Comparison of ENCODE assay signal across 20 cellular contexts in genomic region chrX:35842657-35843056, GRCh38. TPM values are rescaled to one million over a fixed set of nuclear protein-coding genes. Genes with fewer than 3 reads are reported as not detected.
DNase-seq lines count a peak whose midpoint lies in the region; ATAC-seq and TF ChIP-seq lines count a peak whose summit lies in the region.
"Had no signal": no experiment of that assay in that cellular context is flagged by ENCODE, and none has a peak within 500 bp of the region (broad histone marks: within the 10 kb centered on the region; RNA-seq: fewer than 3 reads in every experiment).

No MANE protein-coding gene starts in this region.

- no peak for TF ChIP-seq CTCF in CD14-positive monocyte (IDR thresholded peaks at IDR 0.05)
- no peak for TF ChIP-seq CTCF in GM13976 (IDR thresholded peaks at IDR 0.05; ENCODE audit: borderline replicate concordance, control extremely low read depth, extremely low read depth, insufficient read depth, missing control alignments)

- no peak overlapping the region for H3K4ac ChIP-seq in mesenchymal stem cell (ENCODE audit: low read depth in 1 of 2, low read length in 2 of 2)

- H3K36me3 Mint-ChIP-seq in CD14-positive monocyte, result peaks cover 0 to 2% of the 10 kb centered on the region in 2 donors
- H3K36me3 Mint-ChIP-seq in activated T-cell treated with anti-CD3 and anti-CD28 coated beads, Interleukin-2, amount 50 U/mL, for 72 hours (ENCODE audit: insufficient read depth in 2 of 2), result no peaks in the 10 kb centered on the region

- intact Hi-C loops in CD14-positive monocyte (cut with micrococcal nuclease), result no loop called here
- intact Hi-C loops in Right ventricle myocardium superior (cut with DNase I), result no loop called here

- no peak overlapping the region for H2BK15ac ChIP-seq in mesenchymal stem cell (ENCODE audit: low read depth, poor library complexity, severe bottlenecking)

- no peak overlapping the region for H2AFZ ChIP-seq in mesenchymal stem cell (ENCODE audit: low read depth, low read length)

- H2BK120ac ChIP-seq in mesenchymal stem cell (ENCODE audit: low read depth, low read length), result no peak overlapping the region

- H3K18ac ChIP-seq in mesenchymal stem cell (ENCODE audit: low read depth in 1 of 2, low read length in 2 of 2), result no peak overlapping the region

- no peak overlapping the region for H2AK5ac ChIP-seq in mesenchymal stem cell (ENCODE audit: low read length, severe bottlenecking)

- peaks cover 25% of the 10 kb centered on the region for H3K4me1 Mint-ChIP-seq in CD14-positive monocyte
- H3K4me1 Mint-ChIP-seq in activated T-cell treated with anti-CD3 and anti-CD28 coated beads, Interleukin-2, amount 50 U/mL, for 72 hours (ENCODE audit: low read depth), result no peaks in the 10 kb centered on the region

- no peak overlapping the region for H3K9ac ChIP-seq in mesenchymal stem cell (ENCODE audit: low read length)

- H3K9me3 Mint-ChIP-seq in CD14-positive monocyte, result peaks cover 0 to 9% (median 0%) of the 10 kb centered on the region in 7 donors
- peaks cover 0 to 5% of the 10 kb centered on the region in 2 donors for H3K9me3 Mint-ChIP-seq in activated T-cell treated with anti-CD3 and anti-CD28 coated beads, Interleukin-2, amount 50 U/mL, for 72 hours

- H3K36me3 ChIP-seq in mesenchymal stem cell (ENCODE audit: control insufficient read depth in 1 of 2, insufficient read depth in 2 of 2, low read depth in 1 of 2, low read length in 2 of 2), result no peaks in the 10 kb centered on the region
- H3K36me3 ChIP-seq: cardiac muscle cell, ovary, transverse colon had no signal

- WGBS in mesenchymal stem cell, result 3% methylated on average over 1 of the region's 3 CpGs

- no peak overlapping the region for H2BK12ac ChIP-seq in mesenchymal stem cell (ENCODE audit: low read length in 2 of 2)

- no peaks in the 10 kb centered on the region for H3K79me1 ChIP-seq in mesenchymal stem cell (replicated peaks; ENCODE audit: low read length, poor library complexity, severe bottlenecking)

- H4K91ac ChIP-seq in mesenchymal stem cell (ENCODE audit: low read length), result no peak overlapping the region

- no peak overlapping the region for H3K27ac ChIP-seq in mesenchymal stem cell (ENCODE audit: low read length, poor library complexity, severe bottlenecking)
- H3K27ac ChIP-seq: cardiac muscle cell, ovary, transverse colon had no signal

- H3K14ac ChIP-seq in mesenchymal stem cell (ENCODE audit: low read length in 2 of 2), result no peak overlapping the region

- H3K4me3 ChIP-seq in mesenchymal stem cell (ENCODE audit: insufficient read depth in 1 of 2, low read depth in 1 of 2, low read length in 2 of 2), result no peak overlapping the region
- H3K4me3 ChIP-seq: cardiac muscle cell, ovary, transverse colon had no signal

- no peak overlapping the region for H4K8ac ChIP-seq in mesenchymal stem cell (ENCODE audit: low read length)

- DNase-seq in CD14-positive monocyte (ENCODE audit: low spot score) (no peak), Kasumi-1 (lab: John Stamatoyannopoulos, UW) (peak; percentile 81 to 87), SKM-1 (lab: John Stamatoyannopoulos, UW; ENCODE audit: unreplicated experiment) (peak; percentile 20), mesenchymal stem cell (peak; percentile 43), GM13976 (ENCODE audit: low spot score) (no peak), Right ventricle myocardium superior (no peak)
- DNase-seq in activated T-cell treated with anti-CD3 and anti-CD28 coated beads, Interleukin-2, amount 50 U/mL, for 72 hours, result no peak
- DNase-seq: activated effector memory CD4-positive, alpha-beta T cell treated with Interleukin-2 at 50 U/mL for 16 hours; effector memory CD4-positive, alpha-beta T cell; NCI-H1436 treated with DMSO at 0.1 percent for 48 hours; ovary; SHP77; stimulated activated CD4-positive, alpha-beta T cell treated with anti-CD3 and anti-CD28 coated beads, Interleukin-2, amount 100 ng/mL, for 24 hours; transverse colon had no signal

- H3K27ac Mint-ChIP-seq in CD14-positive monocyte, result peak overlapping the region in 6 of 7 donors; percentile 65 to 90 (median 87)
- no peak overlapping the region for H3K27ac Mint-ChIP-seq in activated T-cell treated with anti-CD3 and anti-CD28 coated beads, Interleukin-2, amount 50 U/mL, for 72 hours
- H3K27ac Mint-ChIP-seq: stimulated activated naive CD8-positive, alpha-beta T cell treated with anti-CD3 and anti-CD28 coated beads, Interleukin-15, Interleukin-2, amounts not matched to agents 100 ng/mL and 50 ng/mL, for 24 hours had no signal

- no peak overlapping the region for H2BK5ac ChIP-seq in mesenchymal stem cell (ENCODE audit: low read depth, low read length, poor library complexity, severe bottlenecking)

- H3K4me3 Mint-ChIP-seq in CD14-positive monocyte, result peak overlapping the region in 1 of 2 donors; percentile 78
- no peak overlapping the region for H3K4me3 Mint-ChIP-seq in activated T-cell treated with anti-CD3 and anti-CD28 coated beads, Interleukin-2, amount 50 U/mL, for 72 hours
- H3K4me3 Mint-ChIP-seq: stimulated activated naive CD8-positive, alpha-beta T cell treated with anti-CD3 and anti-CD28 coated beads, Interleukin-15, Interleukin-2, amounts not matched to agents 100 ng/mL and 50 ng/mL, for 24 hours had no signal

- no peaks in the 10 kb centered on the region for H3K4me1 ChIP-seq in mesenchymal stem cell (ENCODE audit: control insufficient read depth, insufficient read depth, low read depth, low read length)
- H3K4me1 ChIP-seq: transverse colon had no signal

- no peak overlapping the region for H3K4me2 ChIP-seq in mesenchymal stem cell (ENCODE audit: low read length, poor library complexity, severe bottlenecking)

- no peak for ATAC-seq in Right ventricle myocardium superior (ENCODE audit: poor library complexity)
- ATAC-seq in activated T-cell treated with anti-CD3 and anti-CD28 coated beads, Interleukin-2, amount 50 U/mL, for 72 hours (replicated peaks in 1 of 2), result no peak
- ATAC-seq in GM21576 (IDR thresholded peaks at IDR 0.05; ENCODE audit: unreplicated experiment), result no peak

- in situ Hi-C loops in GM13976 (cut with MboI; ENCODE audit: low sequenced_read_pairs, unreplicated experiment), result no loop called here

- H3K27me3 Mint-ChIP-seq in CD14-positive monocyte (ENCODE audit: low read depth in 3 of 3), result no peaks in the 10 kb centered on the region
- no peaks in the 10 kb centered on the region for H3K27me3 Mint-ChIP-seq in activated T-cell treated with anti-CD3 and anti-CD28 coated beads, Interleukin-2, amount 50 U/mL, for 72 hours (ENCODE audit: low read depth)
- H3K27me3 Mint-ChIP-seq: stimulated activated naive CD8-positive, alpha-beta T cell treated with anti-CD3 and anti-CD28 coated beads, Interleukin-15, Interleukin-2, amounts not matched to agents 100 ng/mL and 50 ng/mL, for 24 hours had no signal

- no peak overlapping the region for H3K23ac ChIP-seq in mesenchymal stem cell (ENCODE audit: low read length in 2 of 2)

- H3K9me3 ChIP-seq in mesenchymal stem cell (ENCODE audit: control insufficient read depth, low read length), result no peaks in the 10 kb centered on the region
- H3K9me3 ChIP-seq: ovary, transverse colon had no signal

- H3K27me3 ChIP-seq in mesenchymal stem cell (ENCODE audit: control insufficient read depth in 1 of 2, insufficient read depth in 1 of 2, low read length in 2 of 2), result no peaks in the 10 kb centered on the region
- H3K27me3 ChIP-seq: cardiac muscle cell, ovary, transverse colon had no signal

RNA-seq across cellular contexts. Expression of gene MAGEB16, which starts 44.5 kb away (rescaled TPM):
- polyA plus RNA-seq in CD14-positive monocyte, result not detected
- polyA plus RNA-seq in mesenchymal stem cell (2013, experiment 1 of 2), result not detected
- polyA plus RNA-seq in mesenchymal stem cell (2013, experiment 2 of 2), result not detected
- not detected for total RNA-seq in Right ventricle myocardium superior
- not detected for total RNA-seq in activated T-cell treated with anti-CD3 and anti-CD28 coated beads, Interleukin-2, amount 50 U/mL, for 72 hours
- total RNA-seq: cardiac muscle cell; fibroblast of lung; lower leg skin; ovary; T-helper 2 cell treated with Interferon-gamma antibody and Interleukin-4, amounts not matched to agents 100 ng/mL and 5 ng/mL, for 36 hours; transverse colon had no signal
- polyA plus RNA-seq: cardiac muscle cell, fibroblast of lung had no signal

Comparison
In these comparisons a context has a peak if more than half of its experiments do, and no peak if none do; other contexts are left out.
1. DNase-seq: peak in Kasumi-1 (2 of 2), SKM-1 (single experiment) and mesenchymal stem cell (single experiment); none in CD14-positive monocyte (single experiment), GM13976 (single experiment), Right ventricle myocardium superior (single experiment) and activated T-cell treated with anti-CD3 and anti-CD28 coated beads, Interleukin-2, amount 50 U/mL, for 72 hours (0 of 2).